ENCODE assay signal across 29 cellular contexts in the genomic region with DNA sequence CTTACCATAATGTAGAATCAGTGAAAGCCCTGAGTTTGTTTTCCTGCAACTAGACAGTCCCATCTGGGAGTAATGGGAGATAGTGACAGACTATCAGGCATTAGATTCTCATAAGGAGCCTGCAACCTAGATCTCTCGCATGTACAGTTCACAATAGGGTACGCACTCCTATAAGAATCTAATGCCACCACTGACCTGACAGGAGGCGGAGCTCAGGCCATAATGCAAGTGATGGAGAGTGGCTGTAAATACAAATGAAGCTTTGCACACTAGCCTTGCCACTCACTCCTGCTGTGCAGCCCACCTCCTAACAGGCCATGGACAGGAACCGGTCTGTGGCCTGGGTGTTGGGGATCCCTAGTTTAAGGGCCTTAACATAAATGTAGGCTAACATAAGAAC. TPM values are rescaled to one million over a fixed set of nuclear protein-coding genes. Genes with fewer than 3 reads are reported as not detected.
"Had no signal": no experiment of that assay in that cellular context is flagged by ENCODE, and none has a peak within 500 bp of the region (broad histone marks: within the 10 kb centered on the region; RNA-seq: fewer than 3 reads in every experiment).

No MANE protein-coding gene starts in this region.

- H3K9me3 Mint-ChIP-seq: stimulated activated effector memory CD8-positive, alpha-beta T cell treated with anti-CD3 and anti-CD28 coated beads, Interleukin-12 subunit alpha, Interleukin-12 subunit beta, amount 100 ng/mL, for 72 hours; stimulated activated memory B cell treated with anti-CD40 and anti-IgM and Interleukin-4, amounts not matched to agents 10 μg/mL and 1 μg/mL and 100 μg/mL, for 72 hours; stimulated activated naive B cell treated with anti-CD40 and anti-IgM and Interleukin-4, amounts not matched to agents 10 μg/mL and 1 μg/mL and 100 μg/mL, for 72 hours; stimulated activated naive CD8-positive, alpha-beta T cell treated with anti-CD3 and anti-CD28 coated beads, Interleukin-15, amount 100 ng/mL, for 72 hours; stimulated activated naive CD8-positive, alpha-beta T cell treated with anti-CD3 and anti-CD28 coated beads, Interleukin-15, Interleukin-2, amounts not matched to agents 100 ng/mL and 50 ng/mL, for 24 hours; type B pancreatic cell had no signal

- H3K27ac Mint-ChIP-seq: stimulated activated effector memory CD8-positive, alpha-beta T cell treated with anti-CD3 and anti-CD28 coated beads, Interleukin-12 subunit alpha, Interleukin-12 subunit beta, amount 100 ng/mL, for 72 hours; stimulated activated memory B cell treated with anti-CD40 and anti-IgM and Interleukin-4, amounts not matched to agents 10 μg/mL and 1 μg/mL and 100 μg/mL, for 72 hours; stimulated activated naive B cell treated with anti-CD40 and anti-IgM and Interleukin-4, amounts not matched to agents 10 μg/mL and 1 μg/mL and 100 μg/mL, for 72 hours; stimulated activated naive CD8-positive, alpha-beta T cell treated with anti-CD3 and anti-CD28 coated beads, Interleukin-15, amount 100 ng/mL, for 72 hours; stimulated activated naive CD8-positive, alpha-beta T cell treated with anti-CD3 and anti-CD28 coated beads, Interleukin-15, Interleukin-2, amounts not matched to agents 100 ng/mL and 50 ng/mL, for 24 hours; type B pancreatic cell had no signal

- H3K4me1 ChIP-seq: stomach, suprapubic skin, testis, thyroid gland, tibial artery, tibial nerve, transverse colon, upper lobe of left lung, upper lobe of right lung, uterus, vagina had no signal

- H3K4me1 Mint-ChIP-seq: stimulated activated effector memory CD8-positive, alpha-beta T cell treated with anti-CD3 and anti-CD28 coated beads, Interleukin-12 subunit alpha, Interleukin-12 subunit beta, amount 100 ng/mL, for 72 hours; stimulated activated naive CD8-positive, alpha-beta T cell treated with anti-CD3 and anti-CD28 coated beads, Interleukin-15, amount 100 ng/mL, for 72 hours had no signal

- H3K27me3 ChIP-seq: stomach, suprapubic skin, testis, thyroid gland, tibial artery, tibial nerve, transverse colon, upper lobe of left lung, upper lobe of right lung, uterus, vagina had no signal

- H3K27ac ChIP-seq: stomach, suprapubic skin, testis, thoracic aorta, thyroid gland, tibial artery, tibial nerve, transverse colon, upper lobe of left lung, upper lobe of right lung, uterus had no signal

- H3K36me3 ChIP-seq: stomach, suprapubic skin, thoracic aorta, thyroid gland, tibial artery, tibial nerve, transverse colon, upper lobe of left lung, upper lobe of right lung, uterus, vagina had no signal

- H3K4me3 ChIP-seq: stomach, suprapubic skin, testis, thoracic aorta, thyroid gland, tibial artery, tibial nerve, transverse colon, upper lobe of left lung, upper lobe of right lung, uterus, vagina had no signal

- H3K9me3 ChIP-seq: stomach, suprapubic skin, testis, thoracic aorta, thyroid gland, tibial artery, tibial nerve, transverse colon, upper lobe of left lung, upper lobe of right lung, uterus, vagina had no signal

- H3K27me3 Mint-ChIP-seq: stimulated activated memory B cell treated with anti-CD40 and anti-IgM and Interleukin-4, amounts not matched to agents 10 μg/mL and 1 μg/mL and 100 μg/mL, for 72 hours; stimulated activated naive B cell treated with anti-CD40 and anti-IgM and Interleukin-4, amounts not matched to agents 10 μg/mL and 1 μg/mL and 100 μg/mL, for 72 hours; stimulated activated naive CD8-positive, alpha-beta T cell treated with anti-CD3 and anti-CD28 coated beads, Interleukin-15, amount 100 ng/mL, for 72 hours; stimulated activated naive CD8-positive, alpha-beta T cell treated with anti-CD3 and anti-CD28 coated beads, Interleukin-15, Interleukin-2, amounts not matched to agents 100 ng/mL and 50 ng/mL, for 24 hours; type B pancreatic cell had no signal

- H3K4me3 Mint-ChIP-seq: stimulated activated effector memory CD8-positive, alpha-beta T cell treated with anti-CD3 and anti-CD28 coated beads, Interleukin-12 subunit alpha, Interleukin-12 subunit beta, amount 100 ng/mL, for 72 hours; stimulated activated memory B cell treated with anti-CD40 and anti-IgM and Interleukin-4, amounts not matched to agents 10 μg/mL and 1 μg/mL and 100 μg/mL, for 72 hours; stimulated activated naive B cell treated with anti-CD40 and anti-IgM and Interleukin-4, amounts not matched to agents 10 μg/mL and 1 μg/mL and 100 μg/mL, for 72 hours; stimulated activated naive CD8-positive, alpha-beta T cell treated with anti-CD3 and anti-CD28 coated beads, Interleukin-15, amount 100 ng/mL, for 72 hours; stimulated activated naive CD8-positive, alpha-beta T cell treated with anti-CD3 and anti-CD28 coated beads, Interleukin-15, Interleukin-2, amounts not matched to agents 100 ng/mL and 50 ng/mL, for 24 hours; type B pancreatic cell had no signal

- ATAC-seq: stimulated activated effector memory CD8-positive, alpha-beta T cell treated with anti-CD3 and anti-CD28 coated beads, Interleukin-12 subunit alpha, Interleukin-12 subunit beta, amount 100 ng/mL, for 72 hours; stimulated activated memory B cell treated with anti-CD40 and anti-IgM and Interleukin-4, amounts not matched to agents 10 μg/mL and 1 μg/mL and 100 μg/mL, for 72 hours; stimulated activated naive B cell treated with anti-CD40 and anti-IgM and Interleukin-4, amounts not matched to agents 10 μg/mL and 1 μg/mL and 100 μg/mL, for 72 hours; stimulated activated naive CD8-positive, alpha-beta T cell treated with anti-CD3 and anti-CD28 coated beads, Interleukin-15, amount 100 ng/mL, for 72 hours; stimulated activated naive CD8-positive, alpha-beta T cell treated with anti-CD3 and anti-CD28 coated beads, Interleukin-15, Interleukin-2, amounts not matched to agents 100 U/mL and 50 U/mL, for 24 hours; upper lobe of right lung had no signal

- DNase-seq: stimulated activated CD4-positive, alpha-beta T cell treated with anti-CD3 and anti-CD28 coated beads, Interleukin-2, amount 100 ng/mL, for 48 hours; stimulated activated CD4-positive, alpha-beta T cell treated with anti-CD3 and anti-CD28 coated beads, Interleukin-4, amount 100 ng/mL, for 1 hour; stimulated activated CD4-positive, alpha-beta T cell treated with anti-CD3 and anti-CD28 coated beads, Interleukin-4, amount 100 ng/mL, for 24 hours; stimulated activated CD4-positive, alpha-beta T cell treated with anti-CD3 and anti-CD28 coated beads, Interleukin-4, amount 100 ng/mL, for 4 hours; stimulated activated CD8-positive, alpha-beta memory T cell treated with anti-CD3 and anti-CD28 coated beads, Interleukin-4, amount 100 ng/mL, for 48 hours; stimulated activated naive B cell treated with anti-CD40 and anti-IgM and Interleukin-4, amounts not matched to agents 10 μg/mL and 1 μg/mL and 100 μg/mL, for 72 hours; stimulated activated naive CD4-positive, alpha-beta T cell; stimulated activated naive CD4-positive, alpha-beta T cell treated with Interleukin-2 at 50 U/mL for 16 hours; stimulated activated naive CD8-positive, alpha-beta T cell treated with anti-CD3 and anti-CD28 coated beads, Interleukin-15, amount 100 ng/mL, for 72 hours; stimulated activated naive CD8-positive, alpha-beta T cell treated with anti-CD3 and anti-CD28 coated beads, Interleukin-15, Interleukin-2, amounts not matched to agents 100 U/mL and 50 U/mL, for 24 hours; stomach; substantia nigra; testis; thyroid gland; tibial artery; transverse colon; trophoblast cell; upper lobe of left lung; upper lobe of right lung; uterus had no signal

- H3K36me3 Mint-ChIP-seq: stimulated activated effector memory CD8-positive, alpha-beta T cell treated with anti-CD3 and anti-CD28 coated beads, Interleukin-12 subunit alpha, Interleukin-12 subunit beta, amount 100 ng/mL, for 72 hours; type B pancreatic cell had no signal

RNA-seq across cellular contexts. Expression of a gene that starts 22.8 kb away (rescaled TPM):
- total RNA-seq: temporal lobe had no signal
